1 cellular context compared by ENCODE assay signal in genomic region chr4:128513664-128514484, GRCh38.
TF ChIP-seq lines count a peak whose summit lies in the region.

No MANE protein-coding gene starts in this region.

TF ChIP-seq in K562, 482 proteins besides CTCF, POLR2A, EP300 and RAD21 (continues in another document):
- TF ChIP-seq SNIP1 (IDR thresholded peaks at IDR 0.05; ENCODE audit: low read depth) (no peak), L3MBTL2 (IDR thresholded peaks at IDR 0.05) (peak; percentile 64), ILK (tag; IDR thresholded peaks at IDR 0.05; ENCODE audit: borderline replicate concordance, low read depth) (no peak), TRIM24 (IDR thresholded peaks at IDR 0.05) (peak; percentile 68 to 71; a peak in 3 of 4 replicates), RBM14 (IDR thresholded peaks at IDR 0.05; ENCODE audit: borderline replicate concordance, insufficient read depth, low read depth, low read length) (no peak), ZNF197 (CRISPR knock-in tag; IDR thresholded peaks at IDR 0.05; ENCODE audit: low read depth) (peak; percentile 58; the same call in 1 of the 2 replicates), TSHZ1 (CRISPR knock-in tag; IDR thresholded peaks at IDR 0.05) (0 out of 2 replicates have a peak, but pooled peaks have one; percentile 42), EP400 (IDR thresholded peaks at IDR 0.05) (peak; percentile 51), NR4A1 (CRISPR knock-in tag; IDR thresholded peaks at IDR 0.05) (no peak), NR4A1 (tag; IDR thresholded peaks at IDR 0.05) (peak; percentile 83), MCM3 (IDR thresholded peaks at IDR 0.05) (no peak), PCBP1 (IDR thresholded peaks at IDR 0.05; ENCODE audit: low read depth, low read length, poor library complexity, severe bottlenecking) (no peak), CEBPG (CRISPR knock-in tag; IDR thresholded peaks at IDR 0.05) (peak; percentile 93), CEBPG (tag; conservative IDR thresholded peaks at IDR 0.05 in 1 of 2, IDR thresholded peaks at IDR 0.05 in 1 of 2) (peak; percentile 94 to 95), ZNF140 (CRISPR knock-in tag; IDR thresholded peaks at IDR 0.05) (no peak), ZFX (CRISPR knock-in tag; IDR thresholded peaks at IDR 0.05) (peak; percentile 36; the same call in 1 of the 2 replicates), PML (IDR thresholded peaks at IDR 0.05; ENCODE audit: low read length) (no peak), ATF7 (IDR thresholded peaks at IDR 0.05) (peak; percentile 80; the same call in 1 of the 2 replicates), ZNF592 (IDR thresholded peaks at IDR 0.05) (peak; percentile 83; the same call in 1 of the 2 replicates), ZNF583 (CRISPR knock-in tag; IDR thresholded peaks at IDR 0.05) (no peak), THRA (IDR thresholded peaks at IDR 0.05) (peak; percentile 65), ATF4 (CRISPR knock-in tag; IDR thresholded peaks at IDR 0.05) (peak; percentile 92), CHD2 (IDR thresholded peaks at IDR 0.05; ENCODE audit: low read depth, low read length) (no peak), ZNF232 (CRISPR knock-in tag; IDR thresholded peaks at IDR 0.05) (no peak), STAT5A (IDR thresholded peaks at IDR 0.05; ENCODE audit: borderline replicate concordance, low read length) (no peak), ZNF644 (tag; IDR thresholded peaks at IDR 0.05; ENCODE audit: low read depth) (peak; percentile 67; the same call in 1 of the 2 replicates), FOXJ3 (CRISPR knock-in tag; IDR thresholded peaks at IDR 0.05) (no peak), XRCC5 (IDR thresholded peaks at IDR 0.05; ENCODE audit: low read depth, low read length) (no peak), THRB (CRISPR knock-in tag; conservative IDR thresholded peaks at IDR 0.05) (no peak), IRF9 (tag; IDR thresholded peaks at IDR 0.05) (peak; percentile 60; the same call in 1 of the 2 replicates), PTTG1 (tag; IDR thresholded peaks at IDR 0.05; ENCODE audit: low read depth) (peak; percentile 15; the same call in 1 of the 2 replicates), NELFE (IDR thresholded peaks at IDR 0.05; ENCODE audit: insufficient read depth, insufficient read length) (no peak), NR2C2 (CRISPR knock-in tag; IDR thresholded peaks at IDR 0.05) (no peak), NR2C2 (tag; IDR thresholded peaks at IDR 0.05) (peak; percentile 82), ZNF143 (CRISPR knock-in tag; IDR thresholded peaks at IDR 0.05) (no peak), CBX1 (IDR thresholded peaks at IDR 0.05; ENCODE audit: low read depth) (no peak), MYNN (IDR thresholded peaks at IDR 0.05) (0 out of 2 replicates have a peak, but pooled peaks have one; percentile 23), MYNN (CRISPR knock-in tag; IDR thresholded peaks at IDR 0.05) (no peak), ZNF766 (CRISPR knock-in tag; conservative IDR thresholded peaks at IDR 0.05) (peak; percentile 38), IRF1 (CRISPR knock-in tag; IDR thresholded peaks at IDR 0.05; ENCODE audit: borderline replicate concordance) (no peak), KAT8 (IDR thresholded peaks at IDR 0.05; ENCODE audit: low read depth) (no peak), PBX2 (CRISPR knock-in tag; IDR thresholded peaks at IDR 0.05; ENCODE audit: low read depth) (no peak), PBX2 (tag; conservative IDR thresholded peaks at IDR 0.05; ENCODE audit: low read depth) (peak; percentile 5; the same call in 1 of the 2 replicates), NFE2 (IDR thresholded peaks at IDR 0.05; ENCODE audit: low read depth) (no peak), ASH1L (IDR thresholded peaks at IDR 0.05; ENCODE audit: borderline replicate concordance, low read depth, partially characterized antibody) (no peak), HOMEZ (CRISPR knock-in tag; IDR thresholded peaks at IDR 0.05) (no peak), ZNF449 (CRISPR knock-in tag; IDR thresholded peaks at IDR 0.05) (no peak; the same call in 1 of the 2 replicates), ZNF668 (CRISPR knock-in tag; IDR thresholded peaks at IDR 0.05) (0 out of 2 replicates have a peak, but pooled peaks have one; percentile 8), ZNF584 (CRISPR knock-in tag; IDR thresholded peaks at IDR 0.05; ENCODE audit: low read depth) (peak; percentile 60; the same call in 1 of the 2 replicates)
